1 cellular context compared by ENCODE assay signal in genomic region chr20:21309678-21310467, GRCh38.
TF ChIP-seq lines count a peak whose summit lies in the region.

No MANE protein-coding gene starts in this region.

TF ChIP-seq in HepG2, 621 proteins besides CTCF, POLR2A, EP300 and RAD21 (continued from another document):
- no peak for TF ChIP-seq TFE3 (CRISPR knock-in tag; IDR thresholded peaks at IDR 0.05)
- peak; percentile 87 for TF ChIP-seq PHB2 (IDR thresholded peaks at IDR 0.05; ENCODE audit: partially characterized antibody)
- no peak for TF ChIP-seq ZBTB43 (CRISPR knock-in tag; conservative IDR thresholded peaks at IDR 0.05)
- TF ChIP-seq ZSCAN20 (CRISPR knock-in tag; IDR thresholded peaks at IDR 0.05; ENCODE audit: borderline replicate concordance): no peak
- TF ChIP-seq ATF7 (IDR thresholded peaks at IDR 0.05): 0 out of 2 replicates have a peak, but pooled peaks have one; percentile 31
- no peak for TF ChIP-seq ATF7 (CRISPR knock-in tag; IDR thresholded peaks at IDR 0.05)
- TF ChIP-seq ETV5 (CRISPR knock-in tag; IDR thresholded peaks at IDR 0.05; ENCODE audit: borderline replicate concordance): no peak
TF ChIP-seq in HepG2: peak in this region for 3.
